In the genomic region with DNA sequence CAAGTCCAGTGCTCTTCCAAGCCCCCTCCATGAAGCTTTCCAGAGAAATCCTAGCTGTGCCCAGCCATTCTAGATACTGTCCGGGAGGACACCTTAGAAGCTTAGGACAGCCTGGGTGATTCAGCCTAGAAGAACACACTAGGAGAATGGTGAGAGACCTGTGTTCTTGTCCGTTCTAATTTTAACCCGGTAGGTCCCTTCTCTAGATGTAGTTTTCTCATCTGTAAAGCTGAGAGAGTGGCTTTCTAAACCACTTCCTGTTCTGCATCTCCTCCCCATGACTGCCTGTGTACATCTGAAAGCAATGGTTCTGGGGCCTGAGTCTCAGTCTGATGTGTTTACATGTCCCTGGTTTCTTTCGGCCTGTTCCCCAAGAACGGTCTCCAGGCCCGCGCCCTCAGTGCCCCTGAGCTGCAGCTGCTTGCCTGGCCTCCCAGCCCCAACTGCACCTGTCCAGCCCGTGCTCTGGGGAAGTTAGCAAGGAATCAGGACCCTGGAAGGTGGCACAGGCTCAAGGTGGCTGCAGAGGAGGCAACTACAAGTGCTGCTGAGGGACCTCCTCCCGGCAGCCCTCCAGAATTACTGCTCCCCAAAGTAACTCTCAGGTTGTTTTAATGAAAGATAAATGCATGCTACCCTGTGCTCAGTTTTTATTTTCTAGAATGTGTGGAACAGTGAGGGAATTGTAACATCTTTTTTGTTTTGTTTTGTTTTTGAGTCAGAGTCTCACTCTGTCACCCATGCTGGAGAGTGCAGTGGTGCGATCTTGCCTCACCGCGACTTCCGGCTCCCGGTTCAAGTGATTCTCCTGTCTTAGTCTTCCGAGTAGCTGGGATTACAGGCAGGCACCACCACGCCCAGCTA, we compare ENCODE assay signal across 8 cellular contexts.
A peak's percentile ranks its signal among the peaks of the same experiment; 100 is the strongest.
DNase-seq lines count a peak whose midpoint lies in the region; ATAC-seq lines count a peak whose summit lies in the region.

No MANE protein-coding gene starts in this region.

- DNase-seq in NOMO-1 treated with dmso at 0.1 percent for 144 hours (lab: John Stamatoyannopoulos, UW; ENCODE audit: unreplicated experiment) (peak; percentile 42), NCI-H1436 (lab: John Stamatoyannopoulos, UW) (no peak), NCI-H510A (lab: John Stamatoyannopoulos, UW) (no peak), SW 1271 (lab: John Stamatoyannopoulos, UW) (no peak)
- peak in 1 of 2 donors; percentile 44 for DNase-seq in activated naive CD4-positive, alpha-beta T cell treated with anti-CD3 and anti-CD28 coated beads, Interleukin-2, amount 50 U/mL, for 72 hours (ENCODE audit: low spot score in 2 of 2)
- peak in 4 of 6 experiments; percentile 13 to 82 (median 61) for DNase-seq in stimulated activated naive CD4-positive, alpha-beta T cell (lab: John Stamatoyannopoulos, UW)

- peak overlapping the region; percentile 90 to 92 for H3K27ac Mint-ChIP-seq in activated naive CD4-positive, alpha-beta T cell treated with anti-CD3 and anti-CD28 coated beads, Interleukin-2, amount 50 U/mL, for 72 hours

- ATAC-seq in GM18508 (IDR thresholded peaks at IDR 0.05; ENCODE audit: insufficient read depth, unreplicated experiment) (peak; percentile 69), HG02623 (IDR thresholded peaks at IDR 0.05; ENCODE audit: unreplicated experiment) (peak; percentile 89)
- ATAC-seq in activated naive CD4-positive, alpha-beta T cell treated with anti-CD3 and anti-CD28 coated beads, Interleukin-2, amount 50 U/mL, for 72 hours: peak; percentile 75 to 85

- peaks cover 4 to 21% of the 10 kb centered on the region in 2 donors for H3K9me3 Mint-ChIP-seq in activated naive CD4-positive, alpha-beta T cell treated with anti-CD3 and anti-CD28 coated beads, Interleukin-2, amount 50 U/mL, for 72 hours

- H3K36me3 Mint-ChIP-seq in activated naive CD4-positive, alpha-beta T cell treated with anti-CD3 and anti-CD28 coated beads, Interleukin-2, amount 50 U/mL, for 72 hours: peaks cover 13 to 16% of the 10 kb centered on the region in 2 donors

Comparison
In these comparisons a context has a peak if more than half of its experiments do, and no peak if none do; other contexts are left out.
1. DNase-seq: peak in NOMO-1 treated with dmso at 0.1 percent for 144 hours (single experiment) and stimulated activated naive CD4-positive, alpha-beta T cell (4 of 6); none in NCI-H1436 (single experiment), NCI-H510A (single experiment) and SW 1271 (0 of 2).
2. Peak in every context shown above with its lines, with median percentiles within 50 percentile points of each other: ATAC-seq.